ENCODE assay signal across 8 cellular contexts in genomic region chr11:132028380-132029240, GRCh38.
DNase-seq lines count a peak whose midpoint lies in the region; ATAC-seq, FAIRE-seq and TF ChIP-seq lines count a peak whose summit lies in the region.

No MANE protein-coding gene starts in this region.

- no peak for FAIRE-seq in H54 (lab: Jason Lieb, UNC)

- H3K27ac Mint-ChIP-seq in activated T-cell treated with anti-CD3 and anti-CD28 coated beads, Interleukin-2, amount 50 U/mL, for 72 hours, result no peak overlapping the region

- DNase-seq in ELR (ENCODE audit: low read depth) (peak; percentile 65), H54 (ENCODE audit: insufficient read length, low spot score) (peak; percentile 29), NCI-H774 (lab: John Stamatoyannopoulos, UW) (peak; percentile 8), fibroblast of peridontal ligament (ENCODE audit: extremely low read depth) (peak; percentile 71), pons (ENCODE audit: low spot score) (peak; percentile 59), germinal center (ENCODE audit: low spot score) (no peak)
- DNase-seq in activated T-cell treated with anti-CD3 and anti-CD28 coated beads, Interleukin-2, amount 50 U/mL, for 72 hours, result no peak
- DNase-seq in stimulated activated naive CD4-positive, alpha-beta T cell (lab: John Stamatoyannopoulos, UW), result no peak

- H3K4me3 Mint-ChIP-seq in activated T-cell treated with anti-CD3 and anti-CD28 coated beads, Interleukin-2, amount 50 U/mL, for 72 hours, result no peak overlapping the region

- ATAC-seq in activated T-cell treated with anti-CD3 and anti-CD28 coated beads, Interleukin-2, amount 50 U/mL, for 72 hours (replicated peaks in 1 of 2), result no peak

- no peaks in the 10 kb centered on the region for H3K36me3 Mint-ChIP-seq in activated T-cell treated with anti-CD3 and anti-CD28 coated beads, Interleukin-2, amount 50 U/mL, for 72 hours (ENCODE audit: insufficient read depth in 2 of 2)

- no peaks in the 10 kb centered on the region for H3K27me3 Mint-ChIP-seq in activated T-cell treated with anti-CD3 and anti-CD28 coated beads, Interleukin-2, amount 50 U/mL, for 72 hours (ENCODE audit: low read depth)

- no peaks in the 10 kb centered on the region for H3K4me1 Mint-ChIP-seq in activated T-cell treated with anti-CD3 and anti-CD28 coated beads, Interleukin-2, amount 50 U/mL, for 72 hours (ENCODE audit: low read depth)

- TF ChIP-seq POLR2A in H54 (IDR thresholded peaks at IDR 0.05; ENCODE audit: low read depth, low read length), result no peak

- H3K9me3 Mint-ChIP-seq in activated T-cell treated with anti-CD3 and anti-CD28 coated beads, Interleukin-2, amount 50 U/mL, for 72 hours, result peaks cover 3 to 4% of the 10 kb centered on the region in 2 donors

Comparison
In these comparisons a context has a peak if more than half of its experiments do, and no peak if none do; other contexts are left out.
1. DNase-seq: peak in ELR (single experiment), H54 (single experiment), NCI-H774 (single experiment), fibroblast of peridontal ligament (single experiment) and pons (single experiment); none in germinal center (single experiment), activated T-cell treated with anti-CD3 and anti-CD28 coated beads, Interleukin-2, amount 50 U/mL, for 72 hours (0 of 2) and stimulated activated naive CD4-positive, alpha-beta T cell (0 of 6).